Comparison of ENCODE assay signal across 30 cellular contexts in genomic region chr2:138866797-138867196, GRCh38.
"Had no signal": no experiment of that assay in that cellular context is flagged by ENCODE, and none has a peak within 500 bp of the region (broad histone marks: within the 10 kb centered on the region; RNA-seq: fewer than 3 reads in every experiment).

No MANE protein-coding gene starts in this region.

- H3K4me1 ChIP-seq: adrenal gland, ascending aorta, body of pancreas, breast epithelium had no signal

- H3K27me3 ChIP-seq: adrenal gland, ascending aorta, body of pancreas, brain microvascular endothelial cell, breast epithelium, cardiac muscle cell had no signal

- DNase-seq: activated effector memory CD4-positive, alpha-beta T cell treated with anti-CD3 and anti-CD28 coated beads, Interleukin-2, amount 50 U/mL, for 16 hours; activated effector memory CD4-positive, alpha-beta T cell treated with Interleukin-2 at 50 U/mL for 16 hours; activated gamma-delta T cell; activated gamma-delta T cell treated with Interleukin-2 at 50 U/mL for 16 hours; activated naive CD4-positive, alpha-beta T cell; activated naive CD4-positive, alpha-beta T cell treated with anti-CD3 and anti-CD28 coated beads for 36 hours; activated naive CD4-positive, alpha-beta T cell treated with anti-CD3 and anti-CD28 coated beads, Interleukin-2, amount 10 ng/mL, durations not matched to agents 7 days and 5 days; activated naive CD4-positive, alpha-beta T cell treated with anti-CD3 and anti-CD28 coated beads, Interleukin-2, amount 50 U/mL, for 16 hours; activated naive CD4-positive, alpha-beta T cell treated with Interleukin-2 at 50 U/mL for 16 hours; activated naive CD8-positive, alpha-beta T cell treated with anti-CD3 and anti-CD28 coated beads for 36 hours; activated naive CD8-positive, alpha-beta T cell treated with anti-CD3 and anti-CD28 coated beads, Interleukin-2, amount 10 ng/mL, durations not matched to agents 7 days and 5 days; activated naive CD8-positive, alpha-beta T cell treated with anti-CD3 and anti-CD28 coated beads, Interleukin-2, amount 50 U/mL, for 24 hours; activated T-cell treated with anti-CD3 and anti-CD28 coated beads, Interleukin-2, amount 50 U/mL, for 1 hour; activated T-cell treated with anti-CD3 and anti-CD28 coated beads, Interleukin-2, amount 50 U/mL, for 24 hours; activated T-cell treated with anti-CD3 and anti-CD28 coated beads, Interleukin-2, amount 50 U/mL, for 4 hours; activated T-cell treated with anti-CD3 and anti-CD28 coated beads, Interleukin-2, amount 50 U/mL, for 48 hours; activated T-cell treated with anti-CD3 and anti-CD28 coated beads, Interleukin-2, amount 50 U/mL, for 72 hours; adrenal gland; amniotic stem cell; amygdala; anterior cingulate cortex; aorta; body of pancreas; brain microvascular endothelial cell; caudate nucleus; central memory CD4-positive, alpha-beta T cell; cerebellar nuclear complex had no signal

- H3K36me3 ChIP-seq: adrenal gland, ascending aorta, brain microvascular endothelial cell, breast epithelium, cardiac muscle cell had no signal

- H3K9me3 ChIP-seq: adrenal gland, ascending aorta, body of pancreas, breast epithelium had no signal

- H3K27ac ChIP-seq: adrenal gland, ascending aorta, body of pancreas, brain microvascular endothelial cell, breast epithelium, cardiac muscle cell had no signal

- H3K4me3 ChIP-seq: adrenal gland, ascending aorta, body of pancreas, breast epithelium, cardiac muscle cell had no signal
